Comparison of ENCODE assay signal across 1 cellular context in genomic region chr1:244672961-244673695, GRCh38.
TF ChIP-seq lines count a peak whose summit lies in the region.

No MANE protein-coding gene starts in this region.

TF ChIP-seq in WTC11, 78 proteins besides CTCF, POLR2A, EP300 and RAD21 (continued from another document):
- TF ChIP-seq ZBTB43 (CRISPR knock-in tag; IDR thresholded peaks at IDR 0.05) (no peak), E2F1 (CRISPR knock-in tag; IDR thresholded peaks at IDR 0.05) (no peak)
